Comparison of ENCODE assay signal across 23 cellular contexts in the genomic region with DNA sequence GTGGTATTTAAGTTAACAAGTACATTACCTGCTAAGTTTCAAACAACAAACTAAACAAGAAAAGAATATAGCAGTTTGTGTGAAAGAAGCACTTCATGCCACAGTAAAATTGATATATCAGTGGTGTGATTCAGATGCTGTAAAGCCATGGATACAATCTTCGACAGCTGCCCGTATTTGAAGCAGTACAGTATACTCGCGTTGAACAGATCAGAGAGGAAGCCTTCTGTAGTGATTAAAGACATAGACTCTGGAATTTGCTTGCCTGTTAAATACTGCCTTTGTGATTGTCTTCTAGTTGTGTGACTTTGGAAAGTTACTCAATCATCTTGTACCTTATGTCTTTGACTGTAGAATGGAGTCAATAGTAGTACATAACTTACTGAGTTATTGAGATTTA.
"Had no signal": no experiment of that assay in that cellular context is flagged by ENCODE, and none has a peak within 500 bp of the region (broad histone marks: within the 10 kb centered on the region; RNA-seq: fewer than 3 reads in every experiment).

No MANE protein-coding gene starts in this region.

- H3K27ac ChIP-seq: ascending aorta, KMS-11 had no signal

- H3K4me3 ChIP-seq: ascending aorta had no signal

- ATAC-seq: activated CD8-positive, alpha-beta T cell treated with anti-CD3 and anti-CD28 coated beads for 36 hours; activated T-cell treated with anti-CD3 and anti-CD28 coated beads, Interleukin-2, amount 50 U/mL, for 72 hours; activated T-helper 17 cell treated with anti-CD3 and anti-CD28 coated beads, Interleukin-2, amount 50 U/mL, for 72 hours; Panc1 had no signal

- H3K4me1 ChIP-seq: ascending aorta had no signal

- DNase-seq: activated CD4-positive, alpha-beta T cell treated with anti-CD3 and anti-CD28 coated beads, Interleukin-2, amount 10 ng/mL, durations not matched to agents 24 days and 14 days; activated CD4-positive, alpha-beta T cell treated with anti-CD3 and anti-CD28 coated beads, Interleukin-2, amount 50 U/mL, for 4 hours; activated CD8-positive, alpha-beta T cell treated with anti-CD3 and anti-CD28 coated beads for 36 hours; activated effector memory CD4-positive, alpha-beta T cell treated with anti-CD3 and anti-CD28 coated beads, Interleukin-2, amount 50 U/mL, for 16 hours; activated naive CD4-positive, alpha-beta T cell; activated naive CD4-positive, alpha-beta T cell treated with anti-CD3 and anti-CD28 coated beads, Interleukin-2, amount 50 U/mL, for 16 hours; activated naive CD8-positive, alpha-beta T cell treated with anti-CD3 and anti-CD28 coated beads, Interleukin-2, amount 10 ng/mL, durations not matched to agents 7 days and 5 days; activated T-cell treated with anti-CD3 and anti-CD28 coated beads, Interleukin-2, amount 50 U/mL, for 1 hour; activated T-cell treated with anti-CD3 and anti-CD28 coated beads, Interleukin-2, amount 50 U/mL, for 72 hours; amygdala; MM.1S; MV-4-11; NCI-H1092; NCI-H1436 treated with DMSO at 0.1 percent for 48 hours; NCI-H1694 treated with DMSO at 0.1 percent for 48 hours; NCI-H2029; NCI-H345; NCI-H524 treated with DMSO at 0.1 percent for 48 hours; SIG-M5 had no signal

- H3K27me3 ChIP-seq: ascending aorta had no signal

- H3K9ac ChIP-seq: KMS-11 had no signal

- H3K36me3 ChIP-seq: ascending aorta had no signal

- H3K9me3 ChIP-seq: ascending aorta had no signal
